Comparison of ENCODE assay signal across 13 cellular contexts in the genomic region with DNA sequence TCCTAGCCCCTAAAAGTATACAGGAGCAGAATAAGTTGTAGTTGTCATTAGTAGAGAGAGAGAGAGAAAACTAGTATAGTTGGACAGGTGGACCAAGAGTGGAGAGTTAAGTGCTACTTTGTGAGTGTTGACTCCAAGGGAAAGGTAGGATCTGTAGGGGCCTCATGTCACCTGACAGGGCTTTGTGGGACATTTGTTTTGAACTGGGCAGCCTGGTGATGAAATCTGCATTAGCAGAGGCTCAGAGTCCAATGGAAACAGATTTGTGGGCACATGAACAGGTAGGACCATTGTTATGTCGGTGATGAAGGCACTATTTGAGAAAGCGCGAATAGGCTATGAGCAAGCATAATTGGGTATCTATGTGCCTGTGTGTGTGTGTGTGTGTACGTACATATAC.
"Had no signal": no experiment of that assay in that cellular context is flagged by ENCODE, and none has a peak within 500 bp of the region (broad histone marks: within the 10 kb centered on the region; RNA-seq: fewer than 3 reads in every experiment).

No MANE protein-coding gene starts in this region.

- H3K4me3 ChIP-seq: mucosa of descending colon, SJSA1, testis, upper lobe of left lung had no signal

- H3K9me3 ChIP-seq: mucosa of descending colon, SJSA1, testis, upper lobe of left lung had no signal

- H3K27ac ChIP-seq: parathyroid adenoma, SJSA1, testis, upper lobe of left lung, WERI-Rb-1 had no signal

- H3K9ac ChIP-seq: parathyroid adenoma had no signal

- H3K4me1 ChIP-seq: parathyroid adenoma, SJSA1, testis, upper lobe of left lung had no signal

- DNase-seq: activated CD4-positive, alpha-beta T cell treated with anti-CD3 and anti-CD28 coated beads, Interleukin-2, amount 50 U/mL, for 48 hours; activated naive CD4-positive, alpha-beta T cell; activated naive CD8-positive, alpha-beta T cell treated with anti-CD3 and anti-CD28 coated beads for 36 hours; amniotic stem cell; mucosa of descending colon; naive thymus-derived CD8-positive, alpha-beta T cell; stimulated activated naive CD8-positive, alpha-beta T cell treated with anti-CD3 and anti-CD28 coated beads, Interleukin-15, amount 100 ng/mL, for 72 hours; T-helper 17 cell; upper lobe of left lung had no signal

- H3K27me3 ChIP-seq: SJSA1, testis, upper lobe of left lung had no signal

- H3K36me3 ChIP-seq: SJSA1 had no signal

- ATAC-seq: mucosa of descending colon; naive thymus-derived CD8-positive, alpha-beta T cell; stimulated activated naive CD8-positive, alpha-beta T cell treated with anti-CD3 and anti-CD28 coated beads, Interleukin-15, amount 100 ng/mL, for 72 hours; T-helper 17 cell had no signal
